Comparison of ENCODE assay signal across 17 cellular contexts in genomic region chr16:9105189-9105588, GRCh38. TPM values are rescaled to one million over a fixed set of nuclear protein-coding genes. Genes with fewer than 3 reads are reported as not detected.
DNase-seq lines count a peak whose midpoint lies in the region; ATAC-seq and TF ChIP-seq lines count a peak whose summit lies in the region.
"Had no signal": no experiment of that assay in that cellular context is flagged by ENCODE, and none has a peak within 500 bp of the region (broad histone marks: within the 10 kb centered on the region; RNA-seq: fewer than 3 reads in every experiment).

No MANE protein-coding gene starts in this region.

- peak overlapping the region; percentile 6 for H3K4me2 ChIP-seq in osteoblast (ENCODE audit: insufficient read depth, low read length)
- H3K4me2 ChIP-seq: neural progenitor cell had no signal

- H3K36me3 Mint-ChIP-seq in activated T-cell treated with anti-CD3 and anti-CD28 coated beads, Interleukin-2, amount 50 U/mL, for 24 hours (ENCODE audit: low read depth) = peaks cover 97% of the 10 kb centered on the region
- peaks cover 76% of the 10 kb centered on the region for H3K36me3 Mint-ChIP-seq in T-cell
- H3K36me3 Mint-ChIP-seq in effector memory CD8-positive, alpha-beta T cell (ENCODE audit: insufficient read depth) = peaks cover 96% of the 10 kb centered on the region

- peak in 2 of 4 experiments; percentile 21 to 38 for ATAC-seq in T-cell (replicated peaks in 1 of 4)
- ATAC-seq in effector memory CD8-positive, alpha-beta T cell (replicated peaks) = peak; percentile 39
- ATAC-seq: esophagus mucosa, upper lobe of right lung had no signal

- H3K79me2 ChIP-seq in osteoblast (ENCODE audit: insufficient read depth, low read length) = peaks cover 100% of the 10 kb centered on the region

- no peak for DNase-seq in activated T-cell treated with anti-CD3 and anti-CD28 coated beads, Interleukin-2, amount 50 U/mL, for 24 hours
- DNase-seq in activated T-cell treated with anti-CD3 and anti-CD28 coated beads for 4 hours (no peak), T-cell (no peak), osteoblast (ENCODE audit: insufficient read length, low spot score, missing footprints) (no peak), Kasumi-1 (lab: John Stamatoyannopoulos, UW) (no peak), SW 1271 (lab: John Stamatoyannopoulos, UW) (no peak)
- no peak for DNase-seq in effector memory CD8-positive, alpha-beta T cell
- no peak for DNase-seq in central memory CD4-positive, alpha-beta T cell
- DNase-seq: NCI-H1417 treated with DMSO at 0.1 percent for 48 hours, NCI-H2171, retina, stomach, upper lobe of right lung had no signal

- no peak for TF ChIP-seq CTCF in osteoblast (IDR thresholded peaks at IDR 0.05; ENCODE audit: extremely low read depth, low read depth, low read length)

- no peaks in the 10 kb centered on the region for H3K9me3 ChIP-seq in osteoblast (ENCODE audit: low read depth, low read length)
- H3K9me3 ChIP-seq: stomach, upper lobe of right lung had no signal

- no peak overlapping the region for H2AFZ ChIP-seq in osteoblast (ENCODE audit: low read length)
- H2AFZ ChIP-seq: neural progenitor cell had no signal

- H4K20me1 ChIP-seq in osteoblast (ENCODE audit: insufficient read depth, low read length) = peaks cover 96% of the 10 kb centered on the region

- peak overlapping the region; percentile 95 for H3K27ac Mint-ChIP-seq in activated T-cell treated with anti-CD3 and anti-CD28 coated beads, Interleukin-2, amount 50 U/mL, for 24 hours
- H3K27ac Mint-ChIP-seq in T-cell = peak overlapping the region; percentile 16
- H3K27ac Mint-ChIP-seq in effector memory CD8-positive, alpha-beta T cell = peak overlapping the region; percentile 73 to 89
- H3K27ac Mint-ChIP-seq: activated T-helper 2 cell treated with anti-CD3 and anti-CD28 coated beads, Interferon-gamma antibody, Interleukin-2, Interleukin-4, amounts not matched to agents 10 μg/mL and 5 μg/mL and 100 μg/mL, durations not matched to agents 14 hours and 24 hours and 36 hours; dendritic cell treated with granulocyte-macrophage colony-stimulating factor and Interleukin-4, amounts not matched to agents 40 ng/mL and 50 ng/mL, for 4 days; neural progenitor cell had no signal

- peaks cover 58% of the 10 kb centered on the region for H3K4me1 ChIP-seq in osteoblast (ENCODE audit: insufficient read depth, low read length)

- peaks cover 78% of the 10 kb centered on the region for H3K36me3 ChIP-seq in osteoblast (ENCODE audit: insufficient read depth, low read length)

- no peaks in the 10 kb centered on the region for H3K27me3 ChIP-seq in osteoblast (ENCODE audit: insufficient read depth, low read length)
- H3K27me3 ChIP-seq: neural progenitor cell, stomach, upper lobe of right lung had no signal

- peak overlapping the region; percentile 21 for H3K27ac ChIP-seq in osteoblast (ENCODE audit: low read depth, low read length)
- H3K27ac ChIP-seq: neural progenitor cell, stomach, upper lobe of right lung had no signal

- POLR2A ChIA-PET in T-cell (lab: Charles Lee) = no interaction called here

- H3K4me3 ChIP-seq in osteoblast (ENCODE audit: insufficient read depth, low read length) = no peak overlapping the region
- H3K4me3 ChIP-seq: neural progenitor cell, stomach, upper lobe of right lung had no signal

- peak overlapping the region; percentile 23 for H3K4me3 Mint-ChIP-seq in activated T-cell treated with anti-CD3 and anti-CD28 coated beads, Interleukin-2, amount 50 U/mL, for 24 hours
- H3K4me3 Mint-ChIP-seq in T-cell = peak overlapping the region in 2 of 3 donors; percentile 43 to 76
- peak overlapping the region; percentile 62 to 76 for H3K4me3 Mint-ChIP-seq in effector memory CD8-positive, alpha-beta T cell
- H3K4me3 Mint-ChIP-seq: dendritic cell treated with granulocyte-macrophage colony-stimulating factor and Interleukin-4, amounts not matched to agents 40 ng/mL and 50 ng/mL, for 4 days; neural progenitor cell had no signal

- no peaks in the 10 kb centered on the region for H3K9me3 Mint-ChIP-seq in activated T-cell treated with anti-CD3 and anti-CD28 coated beads, Interleukin-2, amount 50 U/mL, for 24 hours
- H3K9me3 Mint-ChIP-seq in T-cell = no peaks in the 10 kb centered on the region
- H3K9me3 Mint-ChIP-seq in effector memory CD8-positive, alpha-beta T cell = no peaks in the 10 kb centered on the region
- H3K9me3 Mint-ChIP-seq: activated T-helper 2 cell treated with anti-CD3 and anti-CD28 coated beads, Interferon-gamma antibody, Interleukin-2, Interleukin-4, amounts not matched to agents 10 μg/mL and 5 μg/mL and 100 μg/mL, durations not matched to agents 14 hours and 24 hours and 36 hours; dendritic cell treated with granulocyte-macrophage colony-stimulating factor and Interleukin-4, amounts not matched to agents 40 ng/mL and 50 ng/mL, for 4 days; neural progenitor cell had no signal

- H3K4me1 Mint-ChIP-seq in activated T-cell treated with anti-CD3 and anti-CD28 coated beads, Interleukin-2, amount 50 U/mL, for 24 hours (ENCODE audit: low read depth) = peaks cover 94% of the 10 kb centered on the region
- peaks cover 95% of the 10 kb centered on the region in 3 donors for H3K4me1 Mint-ChIP-seq in T-cell
- H3K4me1 Mint-ChIP-seq in effector memory CD8-positive, alpha-beta T cell (ENCODE audit: low read depth in 2 of 2) = peaks cover 71 to 82% of the 10 kb centered on the region in 2 donors

- CTCF ChIA-PET in T-cell (lab: Charles Lee) = no interaction called here

- no peaks in the 10 kb centered on the region for H3K27me3 Mint-ChIP-seq in activated T-cell treated with anti-CD3 and anti-CD28 coated beads, Interleukin-2, amount 50 U/mL, for 24 hours
- H3K27me3 Mint-ChIP-seq in T-cell = no peaks in the 10 kb centered on the region
- no peaks in the 10 kb centered on the region for H3K27me3 Mint-ChIP-seq in effector memory CD8-positive, alpha-beta T cell
- H3K27me3 Mint-ChIP-seq: dendritic cell treated with granulocyte-macrophage colony-stimulating factor and Interleukin-4, amounts not matched to agents 40 ng/mL and 50 ng/mL, for 4 days had no signal

RNA-seq across cellular contexts. Expression of gene HAPSTR1, which starts 13.7 kb away (rescaled TPM):
- 100 to 1,000 TPM in 2 of 5 donors, 10 to 100 TPM in 3; 79.3 to 123 (median 87.1) TPM for total RNA-seq in T-cell
- 86.3 and 93.4 TPM in 2 replicates for total RNA-seq in osteoblast

Comparison
In these comparisons a context has a peak if more than half of its experiments do, and no peak if none do; other contexts are left out.
1. H3K27ac Mint-ChIP-seq: peak in every context shown above with its lines; median percentile 95 in activated T-cell treated with anti-CD3 and anti-CD28 coated beads, Interleukin-2, amount 50 U/mL, for 24 hours; 81 in effector memory CD8-positive, alpha-beta T cell; 16 in T-cell.